Comparison of ENCODE assay signal across 8 cellular contexts in the genomic region with DNA sequence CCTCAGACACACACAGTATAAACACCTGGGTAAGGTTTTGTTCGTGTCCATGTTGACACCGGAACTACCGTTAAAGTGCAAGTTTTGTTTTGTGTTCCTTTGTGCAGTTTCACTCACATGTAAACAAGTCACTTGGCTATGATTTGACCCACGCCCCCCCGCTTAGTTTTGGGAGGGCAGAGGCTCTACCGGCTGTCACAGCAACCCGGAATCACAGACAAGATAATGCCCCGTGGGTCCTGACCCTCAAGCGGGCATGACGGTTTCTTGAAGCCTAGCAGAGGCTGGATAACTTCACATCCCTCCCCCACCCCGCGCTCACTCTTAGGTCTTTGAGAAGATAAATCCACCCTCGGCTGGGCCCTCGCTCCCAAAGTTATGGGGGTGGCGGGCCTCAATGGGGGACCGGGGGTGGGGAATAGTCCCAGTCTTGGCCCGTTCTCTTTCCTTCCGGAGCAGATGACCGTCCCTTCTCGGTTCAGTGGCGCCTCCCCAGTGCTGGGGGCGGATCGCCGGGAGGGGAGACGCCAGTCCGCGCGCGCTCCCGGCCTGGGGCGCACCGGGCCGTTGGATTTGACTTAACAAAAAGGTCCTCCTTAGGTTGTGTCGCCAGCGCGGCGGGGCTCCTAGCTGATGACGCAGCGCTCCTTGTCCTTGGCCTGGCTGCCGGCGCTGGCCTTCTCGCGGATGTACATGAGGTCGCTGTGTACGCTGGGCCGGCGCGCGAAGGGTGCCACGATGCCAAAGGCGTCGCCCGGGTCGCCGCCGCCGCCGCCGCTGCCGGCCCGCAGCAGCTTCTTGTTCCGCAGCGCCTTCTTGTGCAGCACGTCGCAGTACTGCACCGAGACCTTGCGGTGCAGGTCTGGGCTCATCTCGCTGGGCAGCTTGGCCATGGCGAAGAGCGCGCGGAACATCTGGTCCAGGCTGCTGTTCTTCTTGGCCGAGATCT. TPM values are rescaled to one million over a fixed set of nuclear protein-coding genes. Genes with fewer than 3 reads are reported as not detected.
DNase-seq lines count a peak whose midpoint lies in the region; ATAC-seq and FAIRE-seq lines count a peak whose summit lies in the region.

No MANE protein-coding gene starts in this region.

- ATAC-seq in left ventricle myocardium superior: peak; percentile 7

- FAIRE-seq in frontal cortex (lab: Jason Lieb, UNC): no peak

- peak overlapping the region; percentile 95 for H3K4me3 ChIP-seq in adipocyte (ENCODE audit: low read length)
- peak overlapping the region; percentile 75 for H3K4me3 ChIP-seq in rectal smooth muscle tissue (ENCODE audit: low read length)

- peak; percentile 11 for DNase-seq in stimulated activated CD4-positive, alpha-beta T cell treated with anti-CD3 and anti-CD28 coated beads, Interleukin-12 subunit alpha, Interleukin-12 subunit beta, amount 100 ng/mL, for 4 hours
- DNase-seq in stimulated activated CD4-positive, alpha-beta T cell treated with anti-CD3 and anti-CD28 coated beads, Interleukin-1b, Interleukin-23, amount 100 ng/mL, for 48 hours: no peak
- DNase-seq in adipocyte (ENCODE audit: low read depth) (peak; percentile 62), left ventricle myocardium superior (peak; percentile 77), frontal cortex (ENCODE audit: low spot score in 2 of 2) (no peak), cerebellar nuclear complex (lab: John Stamatoyannopoulos, UW) (no peak)
- no peak for DNase-seq in stimulated activated naive CD4-positive, alpha-beta T cell treated with Interleukin-2 at 50 U/mL for 16 hours (lab: John Stamatoyannopoulos, UW)

- H3K27me3 ChIP-seq in adipocyte (replicated peaks; ENCODE audit: control insufficient read depth, insufficient read depth, low read length) (peaks cover 1% of the 10 kb centered on the region), rectal smooth muscle tissue (ENCODE audit: control insufficient read depth, insufficient read depth, low read length) (no peaks in the 10 kb centered on the region)

- intact Hi-C loops in left ventricle myocardium superior (cut with micrococcal nuclease): loop anchor here (5.0 kb wide), 1 partner anchor 78 kb away; no protein-coding TSS in a partner anchor

- peak overlapping the region; percentile 96 for H3K9ac ChIP-seq in adipocyte (ENCODE audit: low read length)
- H3K9ac ChIP-seq in rectal smooth muscle tissue (ENCODE audit: low read length): no peak overlapping the region

- no peaks in the 10 kb centered on the region for H3K9me3 ChIP-seq in adipocyte (ENCODE audit: control insufficient read depth, low read length)

- no peak overlapping the region for H3K27ac ChIP-seq in rectal smooth muscle tissue (ENCODE audit: low read depth, low read length)

- H3K36me3 ChIP-seq in adipocyte (ENCODE audit: control insufficient read depth, insufficient read depth, low read length, severe bottlenecking) (peaks cover 23% of the 10 kb centered on the region), rectal smooth muscle tissue (ENCODE audit: control insufficient read depth, insufficient read depth, low read length) (peaks cover 8% of the 10 kb centered on the region)

- peaks cover 24% of the 10 kb centered on the region for H3K4me1 ChIP-seq in adipocyte (ENCODE audit: control insufficient read depth, insufficient read depth, low read length)
- no peaks in the 10 kb centered on the region for H3K4me1 ChIP-seq in rectal smooth muscle tissue (ENCODE audit: control insufficient read depth, insufficient read depth, low read length)

RNA-seq across cellular contexts. Expression of a gene that starts 1.4 kb away (rescaled TPM):
- 50.8 TPM for total RNA-seq in left ventricle myocardium superior
- 11.0 TPM for total RNA-seq in frontal cortex

RNA-seq across cellular contexts. Expression of a gene that starts 18.0 kb away (rescaled TPM):
- total RNA-seq in left ventricle myocardium superior (42.0 TPM), frontal cortex (12.6 TPM)

Comparison
In these comparisons a context has a peak if more than half of its experiments do, and no peak if none do; other contexts are left out.
1. DNase-seq: peak in stimulated activated CD4-positive, alpha-beta T cell treated with anti-CD3 and anti-CD28 coated beads, Interleukin-12 subunit alpha, Interleukin-12 subunit beta, amount 100 ng/mL, for 4 hours (single experiment), adipocyte (single experiment) and left ventricle myocardium superior (single experiment); none in stimulated activated CD4-positive, alpha-beta T cell treated with anti-CD3 and anti-CD28 coated beads, Interleukin-1b, Interleukin-23, amount 100 ng/mL, for 48 hours (single experiment), frontal cortex (0 of 2), stimulated activated naive CD4-positive, alpha-beta T cell treated with Interleukin-2 at 50 U/mL for 16 hours (single experiment) and cerebellar nuclear complex (0 of 2).